In genomic region chr10:50350366-50350765, GRCh38 we compare ENCODE assay signal across 26 cellular contexts.
"Had no signal": no experiment of that assay in that cellular context is flagged by ENCODE, and none has a peak within 500 bp of the region (broad histone marks: within the 10 kb centered on the region; RNA-seq: fewer than 3 reads in every experiment).

No MANE protein-coding gene starts in this region.

- H3K36me3 ChIP-seq: thoracic aorta, thyroid gland, transverse colon, upper lobe of left lung, upper lobe of right lung, uterus, vagina had no signal

- H3K4me1 ChIP-seq: thyroid gland, uterus had no signal

- FAIRE-seq: urothelium cell line had no signal

- DNase-seq: stimulated activated CD4-positive, alpha-beta T cell treated with anti-CD3 and anti-CD28 coated beads, Interleukin-2, amount 100 ng/mL, for 48 hours; stimulated activated CD4-positive, alpha-beta T cell treated with anti-CD3 and anti-CD28 coated beads, Interleukin-4, amount 100 ng/mL, for 1 hour; stimulated activated CD4-positive, alpha-beta T cell treated with anti-CD3 and anti-CD28 coated beads, Interleukin-4, amount 100 ng/mL, for 24 hours; stimulated activated CD4-positive, alpha-beta T cell treated with anti-CD3 and anti-CD28 coated beads, Interleukin-4, amount 100 ng/mL, for 4 hours; stimulated activated CD8-positive, alpha-beta memory T cell treated with anti-CD3 and anti-CD28 coated beads, Interleukin-4, amount 100 ng/mL, for 48 hours; stimulated activated naive B cell treated with anti-CD40 and anti-IgM and Interleukin-4, amounts not matched to agents 10 μg/mL and 1 μg/mL and 100 μg/mL, for 72 hours; stimulated activated naive CD4-positive, alpha-beta T cell; stimulated activated naive CD4-positive, alpha-beta T cell treated with Interleukin-2 at 50 U/mL for 16 hours; stimulated activated naive CD8-positive, alpha-beta T cell treated with anti-CD3 and anti-CD28 coated beads, Interleukin-15, amount 100 ng/mL, for 72 hours; stimulated activated naive CD8-positive, alpha-beta T cell treated with anti-CD3 and anti-CD28 coated beads, Interleukin-15, Interleukin-2, amounts not matched to agents 100 U/mL and 50 U/mL, for 24 hours; stomach; substantia nigra; testis; thyroid gland; tibial artery; transverse colon; upper lobe of right lung; uterus had no signal

- ATAC-seq: stimulated activated effector memory CD8-positive, alpha-beta T cell treated with anti-CD3 and anti-CD28 coated beads, Interleukin-12 subunit alpha, Interleukin-12 subunit beta, amount 100 ng/mL, for 72 hours; stimulated activated memory B cell treated with anti-CD40 and anti-IgM and Interleukin-4, amounts not matched to agents 10 μg/mL and 1 μg/mL and 100 μg/mL, for 72 hours; stimulated activated naive B cell treated with anti-CD40 and anti-IgM and Interleukin-4, amounts not matched to agents 10 μg/mL and 1 μg/mL and 100 μg/mL, for 72 hours; stimulated activated naive CD8-positive, alpha-beta T cell treated with anti-CD3 and anti-CD28 coated beads, Interleukin-15, amount 100 ng/mL, for 72 hours; stimulated activated naive CD8-positive, alpha-beta T cell treated with anti-CD3 and anti-CD28 coated beads, Interleukin-15, Interleukin-2, amounts not matched to agents 100 U/mL and 50 U/mL, for 24 hours; upper lobe of right lung had no signal

- H3K27me3 ChIP-seq: stomach, suprapubic skin, testis, thyroid gland, tibial artery, tibial nerve, transverse colon, upper lobe of left lung, upper lobe of right lung, uterus, vagina had no signal

- H3K9me3 ChIP-seq: stomach, testis, thoracic aorta, thyroid gland, transverse colon, upper lobe of left lung, upper lobe of right lung, uterus, vagina had no signal

- H3K27ac ChIP-seq: stomach, suprapubic skin, testis, thoracic aorta, thyroid gland, tibial artery, tibial nerve, transverse colon, upper lobe of left lung, upper lobe of right lung, uterus, vagina had no signal

- H3K4me3 ChIP-seq: stomach, suprapubic skin, testis, thoracic aorta, thyroid gland, tibial artery, tibial nerve, transverse colon, upper lobe of left lung, upper lobe of right lung, uterus, vagina had no signal
